22 cellular contexts compared by ENCODE assay signal in genomic region chr1:3524571-3525203, GRCh38.
"Had no signal": no experiment of that assay in that cellular context is flagged by ENCODE, and none has a peak within 500 bp of the region (broad histone marks: within the 10 kb centered on the region; RNA-seq: fewer than 3 reads in every experiment).

No MANE protein-coding gene starts in this region.

- H3K27ac ChIP-seq: brain microvascular endothelial cell, gastrocnemius medialis, prostate gland had no signal

- H3K4me1 Mint-ChIP-seq: activated naive CD8-positive, alpha-beta T cell treated with anti-CD3 and anti-CD28 coated beads, Interleukin-2, amount 50 U/mL, for 24 hours had no signal

- H3K4me3 ChIP-seq: gastrocnemius medialis, prostate gland, skin epidermis had no signal

- H3K36me3 ChIP-seq: brain microvascular endothelial cell, gastrocnemius medialis, prostate gland had no signal

- H3K4me3 Mint-ChIP-seq: activated CD4-positive, alpha-beta T cell treated with anti-CD3 and anti-CD28 coated beads, Interleukin-2, amount 10 ng/mL, durations not matched to agents 7 days and 5 days; activated naive CD4-positive, alpha-beta T cell treated with anti-CD3 and anti-CD28 coated beads for 36 hours; activated naive CD8-positive, alpha-beta T cell treated with anti-CD3 and anti-CD28 coated beads, Interleukin-2, amount 50 U/mL, for 24 hours; activated T-cell treated with anti-CD3 and anti-CD28 coated beads, Interleukin-2, amount 50 U/mL, for 4 hours; type B pancreatic cell had no signal

- H3K27ac Mint-ChIP-seq: activated CD4-positive, alpha-beta T cell treated with anti-CD3 and anti-CD28 coated beads, Interleukin-2, amount 10 ng/mL, durations not matched to agents 7 days and 5 days; activated naive CD4-positive, alpha-beta T cell treated with anti-CD3 and anti-CD28 coated beads for 36 hours; activated naive CD8-positive, alpha-beta T cell treated with anti-CD3 and anti-CD28 coated beads, Interleukin-2, amount 50 U/mL, for 24 hours; type B pancreatic cell had no signal

- ATAC-seq: activated CD4-positive, CD25-positive, alpha-beta regulatory T cell treated with anti-CD3 and anti-CD28 coated beads, Interleukin-2, amount 50 U/mL, for 24 hours; activated naive CD8-positive, alpha-beta T cell treated with anti-CD3 and anti-CD28 coated beads, Interleukin-2, amount 50 U/mL, for 24 hours; activated T-cell treated with anti-CD3 and anti-CD28 coated beads, Interleukin-2, amount 50 U/mL, for 4 hours; esophagus mucosa; gastrocnemius medialis; left lobe of liver; right cardiac atrium; stimulated activated naive CD8-positive, alpha-beta T cell treated with anti-CD3 and anti-CD28 coated beads, Interleukin-15, Interleukin-2, amounts not matched to agents 100 U/mL and 50 U/mL, for 24 hours had no signal

- H3K9me3 ChIP-seq: gastrocnemius medialis, prostate gland had no signal

- H3K27me3 ChIP-seq: brain microvascular endothelial cell, gastrocnemius medialis had no signal

- DNase-seq: activated CD4-positive, alpha-beta T cell treated with anti-CD3 and anti-CD28 coated beads, Interleukin-2, amount 10 ng/mL, durations not matched to agents 7 days and 5 days; activated CD8-positive, alpha-beta memory T cell treated with anti-CD3 and anti-CD28 coated beads, Interleukin-2, amount 50 U/mL, for 4 hours; activated naive CD4-positive, alpha-beta T cell treated with anti-CD3 and anti-CD28 coated beads for 36 hours; activated naive CD8-positive, alpha-beta T cell treated with anti-CD3 and anti-CD28 coated beads, Interleukin-2, amount 50 U/mL, for 24 hours; activated T-cell treated with anti-CD3 and anti-CD28 coated beads, Interleukin-2, amount 50 U/mL, for 4 hours; aorta; brain microvascular endothelial cell; central memory CD4-positive, alpha-beta T cell; cortex of kidney; gastrocnemius medialis; head of caudate nucleus; kidney; mammary epithelial cell; right cardiac atrium; stimulated activated naive CD8-positive, alpha-beta T cell treated with anti-CD3 and anti-CD28 coated beads, Interleukin-15, Interleukin-2, amounts not matched to agents 100 U/mL and 50 U/mL, for 24 hours; T1000 had no signal

- FAIRE-seq: kidney had no signal

- H3K36me3 Mint-ChIP-seq: type B pancreatic cell had no signal

- H3K27me3 Mint-ChIP-seq: activated CD4-positive, alpha-beta T cell treated with anti-CD3 and anti-CD28 coated beads, Interleukin-2, amount 10 ng/mL, durations not matched to agents 7 days and 5 days; activated naive CD8-positive, alpha-beta T cell treated with anti-CD3 and anti-CD28 coated beads, Interleukin-2, amount 50 U/mL, for 24 hours; type B pancreatic cell had no signal

- H3K9me3 Mint-ChIP-seq: activated CD4-positive, alpha-beta T cell treated with anti-CD3 and anti-CD28 coated beads, Interleukin-2, amount 10 ng/mL, durations not matched to agents 7 days and 5 days; activated naive CD4-positive, alpha-beta T cell treated with anti-CD3 and anti-CD28 coated beads for 36 hours; activated naive CD8-positive, alpha-beta T cell treated with anti-CD3 and anti-CD28 coated beads, Interleukin-2, amount 50 U/mL, for 24 hours; activated T-cell treated with anti-CD3 and anti-CD28 coated beads, Interleukin-2, amount 50 U/mL, for 4 hours; type B pancreatic cell had no signal
